ENCODE assay signal across 9 cellular contexts in genomic region chr13:68927387-68928026, GRCh38.
DNase-seq lines count a peak whose midpoint lies in the region; ATAC-seq and TF ChIP-seq lines count a peak whose summit lies in the region.
"Had no signal": no experiment of that assay in that cellular context is flagged by ENCODE, and none has a peak within 500 bp of the region (broad histone marks: within the 10 kb centered on the region; RNA-seq: fewer than 3 reads in every experiment).

No MANE protein-coding gene starts in this region.

- CTCF ChIA-PET in SK-N-SH (lab: Yijun Ruan, JAX): interaction anchor here (0.6 to 3.3 kb wide), 14 partner anchors 8 to 1123 kb away, joined by 3 to 21 read pairs (median 3); no protein-coding TSS in a partner anchor

- no peak overlapping the region for H3K27ac Mint-ChIP-seq in effector memory CD8-positive, alpha-beta T cell
- H3K27ac Mint-ChIP-seq: activated B cell treated with CpG ODN at 0.5 μM for 24 hours had no signal

- TF ChIP-seq CTCF in SK-N-SH (IDR thresholded peaks at IDR 0.05) (peak; percentile 81), suprapubic skin (IDR thresholded peaks at IDR 0.05) (no peak)

- H3K9me2 ChIP-seq in SK-N-SH: no peaks in the 10 kb centered on the region

- no peaks in the 10 kb centered on the region for H3F3A ChIP-seq in SK-N-SH (replicated peaks; ENCODE audit: insufficient read depth)

- H3K9ac ChIP-seq in SK-N-SH: no peak overlapping the region

- H3K79me2 ChIP-seq in SK-N-SH (ENCODE audit: insufficient read depth): no peaks in the 10 kb centered on the region

- no peak overlapping the region; a peak in 1 of 4 replicates for H3K4me3 ChIP-seq in SK-N-SH (ENCODE audit: low read depth in 2 of 2, low read length in 1 of 2)
- H3K4me3 ChIP-seq in suprapubic skin: no peak overlapping the region

- no peak overlapping the region for H3K4me3 Mint-ChIP-seq in effector memory CD8-positive, alpha-beta T cell
- H3K4me3 Mint-ChIP-seq: activated B cell treated with CpG ODN at 0.5 μM for 24 hours had no signal

- ATAC-seq in left lobe of liver (peak; percentile 40), GM21367 (IDR thresholded peaks at IDR 0.05; ENCODE audit: unreplicated experiment) (no peak)
- ATAC-seq in effector memory CD8-positive, alpha-beta T cell (replicated peaks): no peak

- no peak overlapping the region for H3K27ac ChIP-seq in SK-N-SH (ENCODE audit: low read depth in 2 of 2, low read length in 1 of 2)
- H3K27ac ChIP-seq in suprapubic skin: no peak overlapping the region

- H3K36me3 ChIP-seq in SK-N-SH (replicated peaks in 1 of 2; ENCODE audit: control insufficient read depth in 1 of 2, insufficient read depth in 2 of 2, low read length in 1 of 2): no peaks in the 10 kb centered on the region
- H3K36me3 ChIP-seq in suprapubic skin: no peaks in the 10 kb centered on the region

- H3K27me3 ChIP-seq in SK-N-SH (ENCODE audit: insufficient read depth) (no peaks in the 10 kb centered on the region), suprapubic skin (no peaks in the 10 kb centered on the region)

- TF ChIP-seq RAD21 in SK-N-SH (IDR thresholded peaks at IDR 0.05; ENCODE audit: low read length): peak; percentile 89

- H3K4me1 Mint-ChIP-seq in effector memory CD8-positive, alpha-beta T cell (ENCODE audit: low read depth in 2 of 2): no peaks in the 10 kb centered on the region
- H3K4me1 Mint-ChIP-seq: activated B cell treated with CpG ODN at 0.5 μM for 24 hours had no signal

- H4K20me1 ChIP-seq in SK-N-SH (ENCODE audit: insufficient read depth): no peaks in the 10 kb centered on the region

- H3K36me3 Mint-ChIP-seq in effector memory CD8-positive, alpha-beta T cell (ENCODE audit: insufficient read depth): no peaks in the 10 kb centered on the region

- POLR2A ChIA-PET in SK-N-SH (lab: Yijun Ruan, JAX): interaction anchor here (0.6 kb wide), 1 partner anchor 1216 kb away, joined by 3 read pairs; no protein-coding TSS in a partner anchor

- H3K4me2 ChIP-seq in SK-N-SH: no peak overlapping the region

- no peaks in the 10 kb centered on the region for H3K27me3 Mint-ChIP-seq in effector memory CD8-positive, alpha-beta T cell
- H3K27me3 Mint-ChIP-seq: activated B cell treated with CpG ODN at 0.5 μM for 24 hours had no signal

- H3K4me1 ChIP-seq in SK-N-SH (ENCODE audit: control insufficient read depth in 1 of 2, insufficient read depth in 2 of 2, low read depth in 1 of 2, low read length in 1 of 2): no peaks in the 10 kb centered on the region
- no peaks in the 10 kb centered on the region for H3K4me1 ChIP-seq in suprapubic skin

- DNase-seq in DMS53 (lab: John Stamatoyannopoulos, UW): peak; percentile 71
- peak; percentile 1 for DNase-seq in HuH-7 (ENCODE audit: low spot score)
- DNase-seq in SK-N-SH: peak; percentile 6
- no peak for DNase-seq in left lobe of liver (ENCODE audit: low spot score)
- no peak for DNase-seq in suprapubic skin (ENCODE audit: low spot score in 2 of 2)
- no peak for DNase-seq in effector memory CD8-positive, alpha-beta T cell
- no peak for DNase-seq in cortex of kidney (lab: John Stamatoyannopoulos, UW)
- DNase-seq: activated B cell treated with CpG ODN at 0.5 μM for 24 hours had no signal

- TF ChIP-seq POLR2A in suprapubic skin (IDR thresholded peaks at IDR 0.05): no peak

- WGBS in SK-N-SH (ENCODE audit: low lambda C conversion rate): 53% methylated on average over 2 of the region's 2 CpGs
- 35% methylated on average over 2 of the region's 2 CpGs for WGBS in suprapubic skin

- H3K9me3 ChIP-seq in SK-N-SH: no peaks in the 10 kb centered on the region
- H3K9me3 ChIP-seq in suprapubic skin: no peaks in the 10 kb centered on the region

- no peak for TF ChIP-seq EP300 in SK-N-SH (IDR thresholded peaks at IDR 0.05; ENCODE audit: borderline replicate concordance in 1 of 2, low read depth in 1 of 2, low read length in 1 of 2)
- no peak for TF ChIP-seq EP300 in suprapubic skin (IDR thresholded peaks at IDR 0.05)

- no peak overlapping the region for H2AFZ ChIP-seq in SK-N-SH (ENCODE audit: low read depth)

- H3K9me3 Mint-ChIP-seq in effector memory CD8-positive, alpha-beta T cell: peaks cover 0 to 8% of the 10 kb centered on the region in 2 donors

TF ChIP-seq in SK-N-SH, 30 proteins besides CTCF, POLR2A, EP300 and RAD21:
- TF ChIP-seq TAF1 (IDR thresholded peaks at IDR 0.05; ENCODE audit: borderline replicate concordance, low read depth, low read length): no peak
- TF ChIP-seq USF1 (IDR thresholded peaks at IDR 0.05; ENCODE audit: borderline replicate concordance, low read depth): no peak
- TF ChIP-seq GABPA (IDR thresholded peaks at IDR 0.05; ENCODE audit: low read depth): no peak
- peak; percentile 74 for TF ChIP-seq SMC3 (IDR thresholded peaks at IDR 0.05; ENCODE audit: low read depth, low read length)
- no peak for TF ChIP-seq NRF1 (IDR thresholded peaks at IDR 0.05; ENCODE audit: low read depth, low read length)
- TF ChIP-seq IRF3 (IDR thresholded peaks at IDR 0.05; ENCODE audit: low read depth, low read length): no peak
- TF ChIP-seq ZBTB33 (IDR thresholded peaks at IDR 0.05; ENCODE audit: borderline replicate concordance, low read depth): no peak
TF ChIP-seq in SK-N-SH: peak in this region for 1.

Comparison
In these comparisons a context has a peak if more than half of its experiments do, and no peak if none do; other contexts are left out.
1. DNase-seq: peak in DMS53 (single experiment), HuH-7 (single experiment) and SK-N-SH (single experiment); none in left lobe of liver (single experiment), suprapubic skin (0 of 2), effector memory CD8-positive, alpha-beta T cell (0 of 3) and cortex of kidney (single experiment).